ENCODE assay signal across 21 cellular contexts in the genomic region with DNA sequence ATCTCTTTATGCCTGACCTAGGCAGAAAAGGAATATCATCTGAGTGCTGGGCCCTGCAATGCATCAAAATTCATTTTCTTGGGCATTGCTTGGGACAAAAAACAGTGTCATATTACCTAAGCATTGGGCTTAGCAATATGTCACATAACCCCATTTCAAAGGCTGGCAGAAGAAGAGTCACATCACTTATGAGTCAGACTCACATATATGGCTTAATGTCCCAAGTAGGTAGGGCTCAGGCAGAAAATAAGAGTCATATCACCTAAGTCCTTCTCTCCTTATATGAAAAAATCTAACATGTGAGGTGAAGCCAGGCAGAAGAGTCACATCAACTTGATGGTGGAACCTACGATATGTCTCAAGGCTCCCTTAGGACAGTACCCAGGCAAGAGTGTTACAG.
DNase-seq lines count a peak whose midpoint lies in the region; ATAC-seq, FAIRE-seq and TF ChIP-seq lines count a peak whose summit lies in the region.
"Had no signal": no experiment of that assay in that cellular context is flagged by ENCODE, and none has a peak within 500 bp of the region (broad histone marks: within the 10 kb centered on the region; RNA-seq: fewer than 3 reads in every experiment).

No MANE protein-coding gene starts in this region.

- H3K4me3 ChIP-seq in epithelial cell of esophagus (ENCODE audit: low read length) = no peak overlapping the region
- H3K4me3 ChIP-seq: BLaER1, GM23248 had no signal

- TF ChIP-seq CTCF in epithelial cell of esophagus (IDR thresholded peaks at IDR 0.05; ENCODE audit: insufficient read depth, low read depth, low read length, missing control alignments) = no peak

- H3K9me3 Mint-ChIP-seq in activated naive CD4-positive, alpha-beta T cell treated with anti-CD3 and anti-CD28 coated beads, Interleukin-2, amount 50 U/mL, for 72 hours = no peaks in the 10 kb centered on the region
- H3K9me3 Mint-ChIP-seq: CD4-positive, CD25-positive, alpha-beta regulatory T cell; CD8-positive, alpha-beta T cell had no signal

- no peak overlapping the region for H3K27ac Mint-ChIP-seq in activated naive CD4-positive, alpha-beta T cell treated with anti-CD3 and anti-CD28 coated beads, Interleukin-2, amount 50 U/mL, for 72 hours
- H3K27ac Mint-ChIP-seq: B cell; CD4-positive, CD25-positive, alpha-beta regulatory T cell; CD8-positive, alpha-beta T cell had no signal

- peak; percentile 49 to 76 for ATAC-seq in activated naive CD4-positive, alpha-beta T cell treated with anti-CD3 and anti-CD28 coated beads, Interleukin-2, amount 50 U/mL, for 72 hours
- peak; percentile 46 for ATAC-seq in stimulated activated naive CD8-positive, alpha-beta T cell treated with anti-CD3 and anti-CD28 coated beads, Interleukin-15, Interleukin-2, amounts not matched to agents 100 U/mL and 50 U/mL, for 24 hours
- ATAC-seq in GM19455 (IDR thresholded peaks at IDR 0.05; ENCODE audit: unreplicated experiment) = no peak
- ATAC-seq: CD8-positive, alpha-beta T cell had no signal

- no peak for DNase-seq in activated naive CD4-positive, alpha-beta T cell treated with anti-CD3 and anti-CD28 coated beads, Interleukin-2, amount 50 U/mL, for 72 hours (ENCODE audit: low spot score in 2 of 2)
- DNase-seq in activated naive CD4-positive, alpha-beta T cell treated with anti-CD3 and anti-CD28 coated beads, Interleukin-2, amount 50 U/mL, for 16 hours = no peak
- peak; percentile 20 for DNase-seq in RCC 7860 (ENCODE audit: low spot score)
- DNase-seq in epithelial cell of esophagus (ENCODE audit: low read depth) = peak; percentile 19
- no peak for DNase-seq in stimulated activated naive CD8-positive, alpha-beta T cell treated with anti-CD3 and anti-CD28 coated beads, Interleukin-15, Interleukin-2, amounts not matched to agents 100 U/mL and 50 U/mL, for 24 hours
- no peak for DNase-seq in NCI-H2081 (lab: John Stamatoyannopoulos, UW)
- no peak for DNase-seq in activated CD8-positive, alpha-beta memory T cell treated with anti-CD3 and anti-CD28 coated beads, Interleukin-2, amount 50 U/mL, for 48 hours
- DNase-seq: Caco-2; CD4-positive, CD25-positive, alpha-beta regulatory T cell; CD8-positive, alpha-beta T cell; DMS153; DND-41; GM23248; H7; HCEC 1CT had no signal

- no peaks in the 10 kb centered on the region for H3K36me3 Mint-ChIP-seq in activated naive CD4-positive, alpha-beta T cell treated with anti-CD3 and anti-CD28 coated beads, Interleukin-2, amount 50 U/mL, for 72 hours
- H3K36me3 Mint-ChIP-seq: CD4-positive, CD25-positive, alpha-beta regulatory T cell; CD8-positive, alpha-beta T cell had no signal

- no peak for FAIRE-seq in RCC 7860 (lab: Jason Lieb, UNC)
- FAIRE-seq: G401.6, GM12892, H1 had no signal

Comparison
In these comparisons a context has a peak if more than half of its experiments do, and no peak if none do; other contexts are left out.
1. DNase-seq: peak in RCC 7860 (single experiment) and epithelial cell of esophagus (single experiment); none in activated naive CD4-positive, alpha-beta T cell treated with anti-CD3 and anti-CD28 coated beads, Interleukin-2, amount 50 U/mL, for 72 hours (0 of 2), activated naive CD4-positive, alpha-beta T cell treated with anti-CD3 and anti-CD28 coated beads, Interleukin-2, amount 50 U/mL, for 16 hours (single experiment), stimulated activated naive CD8-positive, alpha-beta T cell treated with anti-CD3 and anti-CD28 coated beads, Interleukin-15, Interleukin-2, amounts not matched to agents 100 U/mL and 50 U/mL, for 24 hours (single experiment), NCI-H2081 (0 of 2) and activated CD8-positive, alpha-beta memory T cell treated with anti-CD3 and anti-CD28 coated beads, Interleukin-2, amount 50 U/mL, for 48 hours (single experiment).